31 cellular contexts compared by ENCODE assay signal in the genomic region with DNA sequence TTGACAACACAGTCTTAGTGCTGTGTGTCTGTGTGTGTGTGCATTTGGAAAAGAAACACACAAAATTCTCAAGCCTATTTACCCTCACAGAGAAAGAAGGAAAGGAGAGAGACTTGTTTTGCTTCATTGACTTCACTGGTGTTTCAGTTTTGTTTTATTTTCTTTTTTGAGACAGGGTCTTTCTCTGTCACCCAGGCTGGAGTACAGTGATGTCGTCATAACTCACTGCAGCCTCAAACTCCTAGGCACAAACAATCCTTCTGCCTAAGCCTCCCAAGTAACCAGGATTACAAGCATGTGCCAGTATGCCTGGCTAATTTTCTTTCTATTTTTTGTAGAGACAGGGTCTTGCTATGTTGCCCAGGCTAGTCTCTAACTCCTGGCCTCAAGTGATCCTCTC.
DNase-seq lines count a peak whose midpoint lies in the region; ATAC-seq, FAIRE-seq and TF ChIP-seq lines count a peak whose summit lies in the region.
"Had no signal": no experiment of that assay in that cellular context is flagged by ENCODE, and none has a peak within 500 bp of the region (broad histone marks: within the 10 kb centered on the region; RNA-seq: fewer than 3 reads in every experiment).

No MANE protein-coding gene starts in this region.

- no peak overlapping the region for H3K9ac ChIP-seq in HepG2 (ENCODE audit: insufficient read depth, low read depth, low read length)
- H3K9ac ChIP-seq: BLaER1; BLaER1 treated with 17β-estradiol and CSF1 and Interleukin-3, amounts not matched to agents 10 nM and 100 nM had no signal

- no peak for DNase-seq in HepG2 (ENCODE audit: low spot score)
- no peak for DNase-seq in right lobe of liver
- DNase-seq in esophagus muscularis mucosa (ENCODE audit: extremely low spot score): peak; percentile 12
- DNase-seq in activated T-cell treated with anti-CD3 and anti-CD28 coated beads, Interleukin-2, amount 50 U/mL, for 48 hours: no peak
- DNase-seq: 8988T; ACHN; AML-193; BE2C; C1 segment of cervical spinal cord; Caco-2; Calu3; CD4-positive, alpha-beta memory T cell; CD4-positive, alpha-beta T cell; CD4-positive, CD25-positive, alpha-beta regulatory T cell; CD8-positive, alpha-beta memory T cell; CD8-positive, alpha-beta T cell; COR-L47; DMS 273 treated with DMSO at 0.1 percent for 48 hours; DMS153; DMS53; DMS79; DMS79 treated with DMSO at 0.1 percent for 48 hours; DND-41; EL had no signal

- in situ Hi-C loops in HepG2 (cut with HindIII; ENCODE audit: extremely low pct_ligation_motif_present, low pct_unique_long_range_greater_than_20kb): no loop called here

- no peak for FAIRE-seq in HepG2 (lab: Jason Lieb, UNC)
- FAIRE-seq: A204.1, A549, D721Med had no signal

- TF ChIP-seq CTCF in HepG2 (CRISPR knock-in tag; IDR thresholded peaks at IDR 0.05): no peak
- TF ChIP-seq CTCF in right lobe of liver (IDR thresholded peaks at IDR 0.05): no peak
- TF ChIP-seq CTCF in esophagus muscularis mucosa (IDR thresholded peaks at IDR 0.05): no peak

- H4K20me1 ChIP-seq in HepG2 (ENCODE audit: insufficient read depth, low read length): no peaks in the 10 kb centered on the region
- H4K20me1 ChIP-seq: BLaER1; BLaER1 treated with 17β-estradiol and CSF1 and Interleukin-3, amounts not matched to agents 10 nM and 100 nM had no signal

- CTCF ChIA-PET in HepG2 (lab: Yijun Ruan, JAX; ENCODE audit: low intra/inter-chr PET ratio, low total read pairs): no interaction called here

- no peaks in the 10 kb centered on the region for H3K36me3 ChIP-seq in HepG2 (replicated peaks in 1 of 2; ENCODE audit: control insufficient read depth in 1 of 2, insufficient read depth in 2 of 2, low read length in 2 of 2)
- no peaks in the 10 kb centered on the region for H3K36me3 ChIP-seq in right lobe of liver
- no peaks in the 10 kb centered on the region for H3K36me3 ChIP-seq in esophagus muscularis mucosa
- H3K36me3 ChIP-seq: BE2C; BLaER1; BLaER1 treated with 17β-estradiol and CSF1 and Interleukin-3, amounts not matched to agents 10 nM and 100 nM had no signal

- H3K9me3 ChIP-seq in HepG2 (ENCODE audit: low read length): peaks cover 23% of the 10 kb centered on the region; the same call in 1 of the 2 replicates
- no peaks in the 10 kb centered on the region for H3K9me3 ChIP-seq in right lobe of liver
- no peaks in the 10 kb centered on the region for H3K9me3 ChIP-seq in esophagus muscularis mucosa
- H3K9me3 ChIP-seq: A549, BE2C, Caco-2 had no signal

- intact Hi-C loops in HepG2 (cut with micrococcal nuclease; ENCODE audit: unreplicated experiment): no loop called here
- intact Hi-C loops in right lobe of liver (cut with DNase I): no loop called here
- intact Hi-C loops in esophagus muscularis mucosa (cut with DNase I): no loop called here

- no peaks in the 10 kb centered on the region for H3K27me3 ChIP-seq in HepG2 (ENCODE audit: control insufficient read depth in 1 of 2, insufficient read depth in 2 of 2, low read length in 2 of 2)
- no peaks in the 10 kb centered on the region for H3K27me3 ChIP-seq in right lobe of liver
- no peaks in the 10 kb centered on the region for H3K27me3 ChIP-seq in esophagus muscularis mucosa
- H3K27me3 ChIP-seq: BE2C; BLaER1; BLaER1 treated with 17β-estradiol and CSF1 and Interleukin-3, amounts not matched to agents 10 nM and 100 nM had no signal

- 0% methylated on average over 1 of the region's 1 CpG for WGBS in HepG2 (ENCODE audit: low lambda C conversion rate)
- WGBS in right lobe of liver (ENCODE audit: insufficient coverage, low coverage, low lambda C conversion rate, missing lambda C conversion rate): 100% methylated on average over 1 of the region's 1 CpG
- WGBS in esophagus muscularis mucosa: 89% methylated on average over 1 of the region's 1 CpG

- ATAC-seq in HepG2 (no peak), right lobe of liver (no peak)
- ATAC-seq: A549; CD8-positive, alpha-beta T cell had no signal

- no peak overlapping the region for H3K27ac ChIP-seq in HepG2 (ENCODE audit: extremely low read length, insufficient read depth, low read length)
- H3K27ac ChIP-seq in right lobe of liver: no peak overlapping the region
- no peak overlapping the region for H3K27ac ChIP-seq in esophagus muscularis mucosa (replicated peaks in 1 of 4)
- H3K27ac ChIP-seq: 22Rv1; A549; BLaER1; BLaER1 treated with 17β-estradiol and CSF1 and Interleukin-3, amounts not matched to agents 10 nM and 100 nM; C4-2B had no signal

- H3K4me3 ChIP-seq in HepG2 (replicated peaks in 1 of 3; ENCODE audit: insufficient read depth in 1 of 3, low read depth in 2 of 3, low read length in 3 of 3) (no peak overlapping the region), right lobe of liver (no peak overlapping the region), esophagus muscularis mucosa (no peak overlapping the region)
- H3K4me3 ChIP-seq: A549; BLaER1; BLaER1 treated with 17β-estradiol and CSF1 and Interleukin-3, amounts not matched to agents 10 nM and 100 nM had no signal

- BruUV-seq in HepG2 (replicated peaks; lab: Mats Ljungman, UMichigan): no TSS peak

- H3K4me1 ChIP-seq in HepG2 (ENCODE audit: insufficient read depth, low read length): no peaks in the 10 kb centered on the region
- no peaks in the 10 kb centered on the region for H3K4me1 ChIP-seq in right lobe of liver
- H3K4me1 ChIP-seq in esophagus muscularis mucosa: no peaks in the 10 kb centered on the region
- H3K4me1 ChIP-seq: A549; BE2C; BLaER1; BLaER1 treated with 17β-estradiol and CSF1 and Interleukin-3, amounts not matched to agents 10 nM and 100 nM; Caco-2 had no signal

- no peak for TF ChIP-seq POLR2A in HepG2 (IDR thresholded peaks at IDR 0.05; ENCODE audit: insufficient read depth in 1 of 2, low read depth in 2 of 2, low read length in 2 of 2)
- TF ChIP-seq POLR2A in right lobe of liver (IDR thresholded peaks at IDR 0.05): no peak
- no peak for TF ChIP-seq POLR2A in esophagus muscularis mucosa (IDR thresholded peaks at IDR 0.05; ENCODE audit: low read depth)

- no peak for TF ChIP-seq EP300 in HepG2 (IDR thresholded peaks at IDR 0.05; ENCODE audit: low read depth in 2 of 2, low read length in 2 of 2)
- no peak for TF ChIP-seq EP300 in HepG2 (CRISPR knock-in tag; IDR thresholded peaks at IDR 0.05; ENCODE audit: borderline replicate concordance)
- no peak for TF ChIP-seq EP300 in esophagus muscularis mucosa (IDR thresholded peaks at IDR 0.05)

- POLR2A ChIA-PET in HepG2 (lab: Yijun Ruan, JAX): no interaction called here

- no peak overlapping the region for H2AFZ ChIP-seq in HepG2 (ENCODE audit: low read length)

- H3K79me2 ChIP-seq in HepG2 (ENCODE audit: insufficient read depth, low read length): no peaks in the 10 kb centered on the region

- no peak for TF ChIP-seq RAD21 in HepG2 (CRISPR knock-in tag; IDR thresholded peaks at IDR 0.05)

- no peak overlapping the region for H3K4me2 ChIP-seq in HepG2 (ENCODE audit: low read depth, low read length)
- H3K4me2 ChIP-seq: A549; BLaER1; BLaER1 treated with 17β-estradiol and CSF1 and Interleukin-3, amounts not matched to agents 10 nM and 100 nM had no signal

TF ChIP-seq in HepG2, 621 proteins besides CTCF, POLR2A, EP300 and RAD21:
- TF ChIP-seq ZNF235 (CRISPR knock-in tag; IDR thresholded peaks at IDR 0.05; ENCODE audit: borderline replicate concordance) (no peak), NFATC3 (CRISPR knock-in tag; IDR thresholded peaks at IDR 0.05) (no peak), ZNF619 (CRISPR knock-in tag; IDR thresholded peaks at IDR 0.05) (no peak), ZFAT (CRISPR knock-in tag; conservative IDR thresholded peaks at IDR 0.05) (no peak), ZNF441 (CRISPR knock-in tag; IDR thresholded peaks at IDR 0.05; ENCODE audit: borderline replicate concordance) (no peak), ATF7 (IDR thresholded peaks at IDR 0.05) (peak; percentile 61; the same call in 1 of the 2 replicates), ATF7 (CRISPR knock-in tag; IDR thresholded peaks at IDR 0.05) (no peak), YEATS4 (CRISPR knock-in tag; IDR thresholded peaks at IDR 0.05; ENCODE audit: borderline replicate concordance) (no peak), CREB1 (IDR thresholded peaks at IDR 0.05) (peak; percentile 55), CREB1 (CRISPR knock-in tag; IDR thresholded peaks at IDR 0.05) (no peak), ZNF576 (CRISPR knock-in tag; IDR thresholded peaks at IDR 0.05) (no peak), RORA (CRISPR knock-in tag; IDR thresholded peaks at IDR 0.05) (no peak), KDM5B (CRISPR knock-in tag; IDR thresholded peaks at IDR 0.05; ENCODE audit: borderline replicate concordance) (no peak)
- TF ChIP-seq, protein P1, sequence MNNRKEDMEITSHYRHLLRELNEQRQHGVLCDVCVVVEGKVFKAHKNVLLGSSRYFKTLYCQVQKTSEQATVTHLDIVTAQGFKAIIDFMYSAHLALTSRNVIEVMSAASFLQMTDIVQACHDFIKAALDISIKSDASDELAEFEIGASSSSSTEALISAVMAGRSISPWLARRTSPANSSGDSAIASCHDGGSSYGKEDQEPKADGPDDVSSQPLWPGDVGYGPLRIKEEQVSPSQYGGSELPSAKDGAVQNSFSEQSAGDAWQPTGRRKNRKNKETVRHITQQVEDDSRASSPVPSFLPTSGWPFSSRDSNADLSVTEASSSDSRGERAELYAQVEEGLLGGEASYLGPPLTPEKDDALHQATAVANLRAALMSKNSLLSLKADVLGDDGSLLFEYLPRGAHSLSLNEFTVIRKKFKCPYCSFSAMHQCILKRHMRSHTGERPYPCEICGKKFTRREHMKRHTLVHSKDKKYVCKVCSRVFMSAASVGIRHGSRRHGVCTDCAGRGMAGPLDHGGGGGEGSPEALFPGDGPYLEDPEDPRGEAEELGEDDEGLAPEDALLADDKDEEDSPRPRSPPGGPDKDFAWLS (CRISPR knock-in tag; IDR thresholded peaks at IDR 0.05; ENCODE audit: borderline replicate concordance): no peak
- TF ChIP-seq, protein P2, sequence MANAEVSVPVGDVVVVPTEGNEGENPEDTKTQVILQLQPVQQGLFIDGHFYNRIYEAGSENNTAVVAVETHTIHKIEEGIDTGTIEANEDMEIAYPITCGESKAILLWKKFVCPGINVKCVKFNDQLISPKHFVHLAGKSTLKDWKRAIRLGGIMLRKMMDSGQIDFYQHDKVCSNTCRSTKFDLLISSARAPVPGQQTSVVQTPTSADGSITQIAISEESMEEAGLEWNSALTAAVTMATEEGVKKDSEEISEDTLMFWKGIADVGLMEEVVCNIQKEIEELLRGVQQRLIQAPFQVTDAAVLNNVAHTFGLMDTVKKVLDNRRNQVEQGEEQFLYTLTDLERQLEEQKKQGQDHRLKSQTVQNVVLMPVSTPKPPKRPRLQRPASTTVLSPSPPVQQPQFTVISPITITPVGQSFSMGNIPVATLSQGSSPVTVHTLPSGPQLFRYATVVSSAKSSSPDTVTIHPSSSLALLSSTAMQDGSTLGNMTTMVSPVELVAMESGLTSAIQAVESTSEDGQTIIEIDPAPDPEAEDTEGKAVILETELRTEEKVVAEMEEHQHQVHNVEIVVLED (CRISPR knock-in tag; IDR thresholded peaks at IDR 0.05; ENCODE audit: borderline replicate concordance): no peak
TF ChIP-seq in HepG2: peak in this region for 2.
